In the genomic region with DNA sequence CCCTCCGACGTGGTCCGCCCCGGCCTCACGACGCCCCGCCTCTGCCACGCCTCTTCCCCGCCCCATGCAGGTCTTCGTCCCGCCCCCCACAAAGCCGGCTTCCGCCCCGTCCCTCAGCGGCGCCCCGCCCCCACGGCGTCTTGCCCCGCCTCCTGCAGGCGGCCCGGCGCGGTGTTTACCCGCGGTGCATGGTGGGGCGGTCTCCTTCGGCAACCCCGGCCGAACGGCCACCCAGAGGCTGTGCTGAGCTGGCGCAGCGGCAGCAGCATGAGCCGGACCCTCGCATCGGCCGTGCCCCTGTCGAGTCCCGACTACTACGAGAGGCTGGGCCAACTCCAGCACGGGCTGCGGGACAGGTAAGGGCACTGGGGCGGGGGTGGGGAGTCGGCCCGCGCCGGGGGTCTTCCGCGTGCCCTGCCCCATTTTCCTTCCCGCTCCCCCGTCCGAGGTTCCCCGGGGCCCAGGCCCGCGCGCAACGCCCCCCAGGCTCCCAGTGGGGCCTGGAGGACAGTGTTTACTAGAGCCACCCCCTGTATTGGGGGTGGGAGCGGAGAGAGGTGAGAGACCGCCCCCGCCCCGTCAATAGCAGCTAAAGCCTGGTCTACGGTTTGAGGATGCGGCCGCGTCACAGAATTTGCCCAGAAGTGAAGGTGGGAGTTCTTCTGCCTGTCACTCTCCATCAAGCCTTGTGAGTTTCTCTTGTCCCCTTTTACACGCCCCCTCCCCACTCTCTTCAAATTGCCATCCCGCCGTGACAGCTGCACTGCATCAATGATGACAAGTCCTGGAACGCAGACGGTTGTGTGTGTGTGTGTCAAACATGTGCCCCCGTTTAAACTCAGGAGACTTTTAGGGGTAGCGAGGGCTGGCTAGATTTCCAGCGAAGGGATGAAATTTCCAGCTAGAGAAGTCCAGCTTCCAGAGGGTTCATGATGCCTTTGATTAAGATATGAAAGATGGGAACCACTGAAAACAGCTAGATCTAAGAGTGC, we compare ENCODE assay signal across 7 cellular contexts. TPM values are rescaled to one million over a fixed set of nuclear protein-coding genes. Genes with fewer than 3 reads are reported as not detected.
DNase-seq lines count a peak whose midpoint lies in the region; ATAC-seq and TF ChIP-seq lines count a peak whose summit lies in the region.

A gene with protein sequence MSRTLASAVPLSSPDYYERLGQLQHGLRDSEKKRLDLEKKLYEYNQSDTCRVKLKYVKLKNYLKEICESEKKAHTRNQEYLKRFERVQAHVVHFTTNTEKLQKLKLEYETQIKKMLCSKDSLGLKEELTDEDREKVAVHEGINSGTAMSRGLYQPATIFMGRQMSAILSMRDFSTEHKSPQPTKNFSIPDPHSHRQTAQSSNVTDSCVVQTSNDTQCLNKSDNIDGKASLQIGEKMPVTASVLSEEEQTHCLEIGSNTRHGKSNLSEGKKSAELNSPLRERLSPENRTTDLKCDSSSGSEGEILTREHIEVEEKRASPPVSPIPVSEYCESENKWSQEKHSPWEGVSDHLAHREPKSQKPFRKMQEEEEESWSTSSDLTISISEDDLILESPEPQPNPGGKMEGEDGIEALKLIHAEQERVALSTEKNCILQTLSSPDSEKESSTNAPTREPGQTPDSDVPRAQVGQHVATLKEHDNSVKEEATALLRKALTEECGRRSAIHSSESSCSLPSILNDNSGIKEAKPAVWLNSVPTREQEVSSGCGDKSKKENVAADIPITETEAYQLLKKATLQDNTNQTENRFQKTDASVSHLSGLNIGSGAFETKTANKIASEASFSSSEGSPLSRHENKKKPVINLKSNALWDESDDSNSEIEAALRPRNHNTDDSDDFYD (plus strand): TSS at position 234 of the 992 bp plus-strand sequence. CDS start 34 bp downstream, at position 268.

- H3K36me3 ChIP-seq in sigmoid colon, result peaks cover 0 to 7% (median 0%) of the 10 kb centered on the region in 4 donors

- intact Hi-C loops in sigmoid colon (cut with DNase I), result loop anchor here (5.0 to 10.0 kb wide), 7 partner anchors 66 to 779 kb away; partner anchors contain the start of genes RALGAPA2 and XRN2

- no peaks in the 10 kb centered on the region for H3K27me3 ChIP-seq in sigmoid colon

- in situ Hi-C loops in astrocyte of the spinal cord (cut with HindIII; ENCODE audit: low sequenced_read_pairs), result no loop called here

- TF ChIP-seq EP300 in sigmoid colon (IDR thresholded peaks at IDR 0.05), result peak in 1 of 4 donors; percentile 49

- no peaks in the 10 kb centered on the region for H3K9me3 ChIP-seq in sigmoid colon

- peak; percentile 86 for ATAC-seq in GM18508 (IDR thresholded peaks at IDR 0.05; ENCODE audit: insufficient read depth, unreplicated experiment)
- peak; percentile 97 for ATAC-seq in HG03025 (IDR thresholded peaks at IDR 0.05; ENCODE audit: low FRiP score, unreplicated experiment)

- DNase-seq in NCI-H2029 treated with DMSO at 0.1 percent for 48 hours (lab: John Stamatoyannopoulos, UW) (peak; percentile 85), T-helper 9 cell (peak; percentile 99), astrocyte of the spinal cord (ENCODE audit: low read depth, low spot score) (peak; percentile 96), hypothalamus (lab: John Stamatoyannopoulos, UW) (peak; percentile 75 to 99 (median 94)), sigmoid colon (peak; percentile 98)

- peaks cover 0 to 31% (median 21%) of the 10 kb centered on the region in 4 donors for H3K4me1 ChIP-seq in sigmoid colon

- TF ChIP-seq POLR2A in sigmoid colon (IDR thresholded peaks at IDR 0.05), result peak; percentile 80 to 92

- TF ChIP-seq CTCF in astrocyte of the spinal cord (IDR thresholded peaks at IDR 0.05; ENCODE audit: low read depth, low read length) (peak; percentile 32), sigmoid colon (IDR thresholded peaks at IDR 0.05) (peak; percentile 28 to 62 (median 44))

- WGBS in sigmoid colon, 2 donors, result 1% methylated on average over 73 of the region's 73 CpGs

- H3K4me3 ChIP-seq in astrocyte of the spinal cord (ENCODE audit: low read depth, low read length), result peak within 1 kb of the TSS; percentile 84
- H3K4me3 ChIP-seq in sigmoid colon, result peak within 1 kb of the TSS; percentile 96 to 100 (median 98)

- peak within 1 kb of the TSS; percentile 83 to 97 (median 92) for H3K27ac ChIP-seq in sigmoid colon

RNA-seq across cellular contexts. Expression of the gene that starts here (rescaled TPM):
- total RNA-seq in sigmoid colon, result 100 to 1,000 TPM; 171 to 291 (median 193) TPM
- 10 to 100 TPM in 1 of 3 donors, 1 to 10 TPM in 2; 5.1 to 15.0 (median 9.4) TPM for polyA plus RNA-seq in sigmoid colon

Comparison
In these comparisons a context has a peak if more than half of its experiments do, and no peak if none do; other contexts are left out.
1. Peak in every context shown above with its lines: DNase-seq, ATAC-seq, H3K4me3 ChIP-seq and H3K27ac ChIP-seq.